Comparison of ENCODE assay signal across 10 cellular contexts in genomic region chrX:20374866-20375530, GRCh38.
DNase-seq lines count a peak whose midpoint lies in the region; ATAC-seq, FAIRE-seq and TF ChIP-seq lines count a peak whose summit lies in the region.
"Had no signal": no experiment of that assay in that cellular context is flagged by ENCODE, and none has a peak within 500 bp of the region (broad histone marks: within the 10 kb centered on the region; RNA-seq: fewer than 3 reads in every experiment).

No MANE protein-coding gene starts in this region.

- peak overlapping the region; percentile 70 for H2AFZ ChIP-seq in GM12878 (ENCODE audit: control insufficient read depth, low read depth, low read length)

- RAD21 ChIA-PET in GM12878 (lab: Charles Lee; ENCODE audit: unreplicated experiment): no interaction called here

- POLR2A ChIA-PET in GM12878 (lab: Charles Lee): no interaction called here

- no peak for TF ChIP-seq CTCF in GM12878 (IDR thresholded peaks at IDR 0.05 in 2 of 3, conservative IDR thresholded peaks at IDR 0.05 in 1 of 3; ENCODE audit: control insufficient read depth in 2 of 3, extremely low read depth in 1 of 3, insufficient read depth in 1 of 3, low read depth in 3 of 3, low read length in 3 of 3)
- TF ChIP-seq CTCF in neutrophil (IDR thresholded peaks at IDR 0.05): no peak

- no peak overlapping the region for H3K4me3 ChIP-seq in GM12878
- H3K4me3 ChIP-seq in neutrophil (ENCODE audit: low read depth in 1 of 2, low read length in 1 of 2): peak overlapping the region; percentile 36 to 56

- SMC1A ChIA-PET in GM12878 (lab: Charles Lee; ENCODE audit: uncharacterized antibody, unreplicated experiment): interaction anchor here (1.0 to 1.3 kb wide), 4 partner anchors 25 to 121 kb away, joined by 3 to 4 read pairs (median 4); no protein-coding TSS in a partner anchor

- H3K4me1 ChIP-seq in GM12878 (ENCODE audit: control insufficient read depth, insufficient read depth, low read length): no peaks in the 10 kb centered on the region; the same call in 1 of the 2 replicates
- H3K4me1 ChIP-seq in neutrophil (ENCODE audit: control insufficient read depth in 1 of 2, insufficient read depth in 1 of 2, low read depth in 1 of 2, low read length in 1 of 2): peaks cover 18 to 30% of the 10 kb centered on the region in 2 experiments

- 18% methylated on average over 5 of the region's 5 CpGs for WGBS in GM12878 (ENCODE audit: insufficient coverage, insufficient replicate concordance, low lambda C conversion rate, missing lambda C conversion rate)

- H3K36me3 ChIP-seq in GM12878 (ENCODE audit: control insufficient read depth in 2 of 2, insufficient read depth in 2 of 2, low read length in 1 of 2) (no peaks in the 10 kb centered on the region), neutrophil (no peaks in the 10 kb centered on the region)

- TF ChIP-seq POLR2A in GM12891 (IDR thresholded peaks at IDR 0.05; ENCODE audit: low read depth, low read length) (no peak), GM12878 (IDR thresholded peaks at IDR 0.05; ENCODE audit: low read depth, low read length) (no peak)

- no peak overlapping the region for H3K9ac ChIP-seq in GM12878 (ENCODE audit: control insufficient read depth, insufficient read depth, low read length)

- H3K9me3 ChIP-seq in GM12878 (replicated peaks; ENCODE audit: control insufficient read depth, insufficient read depth, low read length) (no peaks in the 10 kb centered on the region), neutrophil (no peaks in the 10 kb centered on the region)

- DNase-seq in GM12891 (ENCODE audit: insufficient read length, low spot score) (no peak), NCI-H2227 (lab: John Stamatoyannopoulos, UW; ENCODE audit: unreplicated experiment) (peak; percentile 20), GM12878 (ENCODE audit: low read depth, low spot score) (no peak)
- DNase-seq: activated CD4-positive, CD25-positive, alpha-beta regulatory T cell treated with anti-CD3 and anti-CD28 coated beads, Interleukin-2, amount 50 U/mL, for 72 hours; amygdala; NCI-H345 had no signal

- no peak for TF ChIP-seq EP300 in GM12878 (IDR thresholded peaks at IDR 0.05; ENCODE audit: borderline replicate concordance in 1 of 2, control insufficient read depth in 1 of 2, low read depth in 2 of 2, low read length in 2 of 2)

- intact Hi-C loops in GM12878 (cut with micrococcal nuclease; ENCODE audit: unreplicated experiment): no loop called here

- H3K4me2 ChIP-seq in GM12878 (ENCODE audit: control insufficient read depth, insufficient read depth): peak overlapping the region; percentile 34; the same call in 1 of the 2 replicates

- H3K27ac ChIP-seq in GM12878 (ENCODE audit: control insufficient read depth, insufficient read depth) (no peak overlapping the region), neutrophil (peak overlapping the region; percentile 92)

- no TSS peak for BruUV-seq in GM12878 (replicated peaks; lab: Mats Ljungman, UMichigan)

- H4K20me1 ChIP-seq in GM12878 (ENCODE audit: control insufficient read depth, insufficient read depth): no peaks in the 10 kb centered on the region

- TF ChIP-seq RAD21 in GM12878 (IDR thresholded peaks at IDR 0.05; ENCODE audit: insufficient read depth, low read depth, low read length): no peak

- ATAC-seq in GM12878: no peak
- ATAC-seq in HG02970 (IDR thresholded peaks at IDR 0.05; ENCODE audit: low FRiP score, unreplicated experiment): no peak
- ATAC-seq in activated CD4-positive, CD25-positive, alpha-beta regulatory T cell treated with anti-CD3 and anti-CD28 coated beads, Interleukin-2, amount 50 U/mL, for 24 hours: no peak
- ATAC-seq in GM19035 (IDR thresholded peaks at IDR 0.05; ENCODE audit: unreplicated experiment): no peak

- no peaks in the 10 kb centered on the region for H3K79me2 ChIP-seq in GM12878 (ENCODE audit: control insufficient read depth, insufficient read depth, low read length)

- no peaks in the 10 kb centered on the region; a peak in 1 of 4 replicates for H3K27me3 ChIP-seq in GM12878 (replicated peaks in 1 of 2; ENCODE audit: control insufficient read depth in 2 of 2, insufficient read depth in 2 of 2, low read length in 1 of 2)
- no peaks in the 10 kb centered on the region for H3K27me3 ChIP-seq in neutrophil

- peak; percentile 76 for FAIRE-seq in GM12891 (lab: Jason Lieb, UNC)
- FAIRE-seq in GM12878 (lab: Jason Lieb, UNC): no peak

- CTCF ChIA-PET in GM12878 (lab: Yijun Ruan, JAX): no interaction called here

- in situ Hi-C loops in GM12878 (cut with MboI): no loop called here

TF ChIP-seq in GM12891, 5 proteins besides CTCF, POLR2A, EP300 and RAD21:
- TF ChIP-seq TAF1 (IDR thresholded peaks at IDR 0.05; ENCODE audit: low read depth, low read length) (no peak), SPI1 (IDR thresholded peaks at IDR 0.05; ENCODE audit: low read depth, low read length) (peak; percentile 42; the same call in 1 of the 2 replicates)
TF ChIP-seq in GM12891: peak in this region for 1.

TF ChIP-seq in GM12878, 131 proteins besides CTCF, POLR2A, EP300 and RAD21:
- TF ChIP-seq CEBPZ (IDR thresholded peaks at IDR 0.05; ENCODE audit: low read depth, low read length) (no peak), SPI1 (IDR thresholded peaks at IDR 0.05; ENCODE audit: borderline replicate concordance, insufficient read depth, low read depth, low read length) (peak; percentile 21; the same call in 1 of the 2 replicates)
